20 cellular contexts compared by ENCODE assay signal in the genomic region with DNA sequence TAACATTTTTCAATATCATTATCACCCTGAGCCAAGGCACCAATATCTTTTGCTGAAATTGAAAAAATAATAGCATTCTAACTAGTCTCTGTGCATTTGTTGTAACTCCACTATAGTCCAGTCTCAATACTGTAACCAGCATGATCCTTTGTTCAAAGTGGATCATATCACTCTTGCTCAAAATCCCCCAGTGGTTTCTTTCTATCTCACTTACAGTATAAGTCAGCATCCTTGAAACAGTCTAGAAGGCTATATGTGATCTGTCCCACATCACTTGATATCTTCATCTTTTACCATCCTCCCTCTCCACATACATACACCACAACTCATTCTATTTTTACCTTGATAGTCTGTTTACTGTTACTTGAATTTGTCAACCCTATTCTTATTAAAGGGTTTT.
"Had no signal": no experiment of that assay in that cellular context is flagged by ENCODE, and none has a peak within 500 bp of the region (broad histone marks: within the 10 kb centered on the region; RNA-seq: fewer than 3 reads in every experiment).

No MANE protein-coding gene starts in this region.

- H3K27ac ChIP-seq: body of pancreas, left ventricle myocardium inferior, ovary, prostate gland, spleen, upper lobe of right lung, VCaP had no signal

- H3K4me1 ChIP-seq: body of pancreas, prostate gland, upper lobe of right lung had no signal

- H3K4me3 ChIP-seq: body of pancreas, left ventricle myocardium inferior, ovary, prostate gland, spleen, upper lobe of right lung had no signal

- H3K36me3 ChIP-seq: left ventricle myocardium inferior, ovary, prostate gland, spleen, upper lobe of right lung had no signal

- H3K27me3 ChIP-seq: body of pancreas, ovary, spleen, upper lobe of right lung had no signal

- ATAC-seq: body of pancreas; naive thymus-derived CD8-positive, alpha-beta T cell; upper lobe of right lung had no signal

- H3K9me3 ChIP-seq: body of pancreas, left ventricle myocardium inferior, ovary, prostate gland, spleen, upper lobe of right lung had no signal

- DNase-seq: activated CD4-positive, alpha-beta memory T cell treated with anti-CD3 and anti-CD28 coated beads, Interleukin-2, amount 10 ng/mL, durations not matched to agents 7 days and 5 days; activated CD4-positive, alpha-beta T cell treated with anti-CD3 and anti-CD28 coated beads, Interleukin-2, amount 10 ng/mL, durations not matched to agents 24 days and 14 days; activated gamma-delta T cell treated with Interleukin-2 at 50 U/mL for 16 hours; anterior cingulate cortex; body of pancreas; caudate nucleus; dermis blood vessel endothelial cell; effector CD8-positive, alpha-beta T cell; erythroblast; foreskin fibroblast; kidney; left ventricle myocardium inferior; naive thymus-derived CD8-positive, alpha-beta T cell; ovary; spleen; stimulated activated CD4-positive, alpha-beta T cell treated with anti-CD3 and anti-CD28 coated beads, Interleukin-4, amount 100 ng/mL, for 1 hour; stimulated activated naive CD4-positive, alpha-beta T cell treated with Interleukin-2 at 50 U/mL for 16 hours; upper lobe of right lung had no signal

- FAIRE-seq: kidney had no signal
